1 cellular context compared by ENCODE assay signal in the genomic region with DNA sequence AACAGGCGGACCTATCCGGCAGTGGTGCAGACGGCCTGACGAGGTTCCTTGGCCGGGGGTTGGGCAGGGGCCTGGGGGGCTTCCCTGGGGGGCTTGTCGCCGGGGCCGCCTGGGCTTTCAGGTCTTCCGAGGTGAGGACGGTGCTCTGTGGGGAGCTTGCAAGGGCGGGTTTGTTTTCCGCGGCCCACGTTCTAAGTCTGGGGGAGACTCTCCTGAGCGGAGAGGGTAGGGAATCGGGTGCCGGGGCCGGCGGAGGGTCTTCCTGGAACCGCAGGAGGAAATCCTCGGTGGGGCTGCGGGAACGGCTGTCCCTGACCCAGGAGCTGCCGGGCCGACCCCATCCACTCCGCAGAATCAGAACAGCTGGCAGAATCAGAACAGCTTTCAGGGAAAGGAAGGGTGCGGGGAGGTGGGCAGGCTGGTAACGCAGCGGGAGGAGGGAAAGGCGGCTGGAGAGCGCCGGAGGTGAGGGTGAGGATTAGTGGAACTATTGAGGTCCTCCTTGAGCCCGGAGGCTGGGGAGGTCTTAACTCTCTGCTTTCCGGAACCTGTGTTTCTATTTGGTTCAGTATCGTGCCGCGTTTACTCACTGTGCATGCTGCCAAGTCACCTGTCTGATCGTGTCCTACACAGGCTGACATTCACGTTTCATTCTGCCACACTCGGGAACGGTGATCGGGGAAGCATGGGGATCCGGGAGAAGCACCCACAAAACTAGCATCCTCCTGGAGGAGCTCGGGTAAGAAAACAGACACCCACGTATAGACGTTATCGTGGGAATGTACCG.
TF ChIP-seq lines count a peak whose summit lies in the region.

No MANE protein-coding gene starts in this region.

TF ChIP-seq in H1, 55 proteins besides CTCF, POLR2A, EP300 and RAD21 (continued from another document):
- TF ChIP-seq, protein P1, sequence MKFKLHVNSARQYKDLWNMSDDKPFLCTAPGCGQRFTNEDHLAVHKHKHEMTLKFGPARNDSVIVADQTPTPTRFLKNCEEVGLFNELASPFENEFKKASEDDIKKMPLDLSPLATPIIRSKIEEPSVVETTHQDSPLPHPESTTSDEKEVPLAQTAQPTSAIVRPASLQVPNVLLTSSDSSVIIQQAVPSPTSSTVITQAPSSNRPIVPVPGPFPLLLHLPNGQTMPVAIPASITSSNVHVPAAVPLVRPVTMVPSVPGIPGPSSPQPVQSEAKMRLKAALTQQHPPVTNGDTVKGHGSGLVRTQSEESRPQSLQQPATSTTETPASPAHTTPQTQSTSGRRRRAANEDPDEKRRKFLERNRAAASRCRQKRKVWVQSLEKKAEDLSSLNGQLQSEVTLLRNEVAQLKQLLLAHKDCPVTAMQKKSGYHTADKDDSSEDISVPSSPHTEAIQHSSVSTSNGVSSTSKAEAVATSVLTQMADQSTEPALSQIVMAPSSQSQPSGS (IDR thresholded peaks at IDR 0.05; ENCODE audit: low read length): no peak
- TF ChIP-seq NANOG (IDR thresholded peaks at IDR 0.05; ENCODE audit: insufficient read depth, low read depth, low read length, poor library complexity, severe bottlenecking) (no peak), PHF8 (conservative IDR thresholded peaks at IDR 0.05; ENCODE audit: low read depth, low read length) (peak; percentile 60; the same call in 1 of the 2 replicates), SAP30 (IDR thresholded peaks at IDR 0.05; ENCODE audit: insufficient read depth, insufficient replicate concordance, low read length) (peak; percentile 66), TEAD4 (IDR thresholded peaks at IDR 0.05; ENCODE audit: low read depth, low read length) (no peak), GTF2F1 (IDR thresholded peaks at IDR 0.05; ENCODE audit: borderline replicate concordance, low read depth, low read length) (no peak), SP2 (IDR thresholded peaks at IDR 0.05; ENCODE audit: low read length) (no peak), SIN3A (conservative IDR thresholded peaks at IDR 0.05 in 1 of 2, IDR thresholded peaks at IDR 0.05 in 1 of 2; ENCODE audit: low read depth in 1 of 2, low read length in 2 of 2) (peak in 1 of 2 experiments; percentile 22; a peak in 2 of 4 replicates), CHD2 (IDR thresholded peaks at IDR 0.05; ENCODE audit: low read length) (no peak), KDM4A (IDR thresholded peaks at IDR 0.05; ENCODE audit: low read depth, low read length, severe bottlenecking) (no peak), SUZ12 (IDR thresholded peaks at IDR 0.05; ENCODE audit: low read length) (no peak), SIRT6 (IDR thresholded peaks at IDR 0.05; ENCODE audit: low read length) (no peak)
- TF ChIP-seq, protein P2, sequence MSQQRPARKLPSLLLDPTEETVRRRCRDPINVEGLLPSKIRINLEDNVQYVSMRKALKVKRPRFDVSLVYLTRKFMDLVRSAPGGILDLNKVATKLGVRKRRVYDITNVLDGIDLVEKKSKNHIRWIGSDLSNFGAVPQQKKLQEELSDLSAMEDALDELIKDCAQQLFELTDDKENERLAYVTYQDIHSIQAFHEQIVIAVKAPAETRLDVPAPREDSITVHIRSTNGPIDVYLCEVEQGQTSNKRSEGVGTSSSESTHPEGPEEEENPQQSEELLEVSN (IDR thresholded peaks at IDR 0.05): no peak
- TF ChIP-seq, protein P3, sequence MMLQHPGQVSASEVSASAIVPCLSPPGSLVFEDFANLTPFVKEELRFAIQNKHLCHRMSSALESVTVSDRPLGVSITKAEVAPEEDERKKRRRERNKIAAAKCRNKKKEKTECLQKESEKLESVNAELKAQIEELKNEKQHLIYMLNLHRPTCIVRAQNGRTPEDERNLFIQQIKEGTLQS (IDR thresholded peaks at IDR 0.05; ENCODE audit: insufficient read depth, low read depth, low read length): no peak
- TF ChIP-seq, protein P4, sequence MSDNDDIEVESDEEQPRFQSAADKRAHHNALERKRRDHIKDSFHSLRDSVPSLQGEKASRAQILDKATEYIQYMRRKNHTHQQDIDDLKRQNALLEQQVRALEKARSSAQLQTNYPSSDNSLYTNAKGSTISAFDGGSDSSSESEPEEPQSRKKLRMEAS (IDR thresholded peaks at IDR 0.05): no peak
- TF ChIP-seq, protein P5, sequence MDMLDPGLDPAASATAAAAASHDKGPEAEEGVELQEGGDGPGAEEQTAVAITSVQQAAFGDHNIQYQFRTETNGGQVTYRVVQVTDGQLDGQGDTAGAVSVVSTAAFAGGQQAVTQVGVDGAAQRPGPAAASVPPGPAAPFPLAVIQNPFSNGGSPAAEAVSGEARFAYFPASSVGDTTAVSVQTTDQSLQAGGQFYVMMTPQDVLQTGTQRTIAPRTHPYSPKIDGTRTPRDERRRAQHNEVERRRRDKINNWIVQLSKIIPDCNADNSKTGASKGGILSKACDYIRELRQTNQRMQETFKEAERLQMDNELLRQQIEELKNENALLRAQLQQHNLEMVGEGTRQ (IDR thresholded peaks at IDR 0.05; ENCODE audit: low read length): no peak
